Comparison of ENCODE assay signal across 18 cellular contexts in the genomic region with DNA sequence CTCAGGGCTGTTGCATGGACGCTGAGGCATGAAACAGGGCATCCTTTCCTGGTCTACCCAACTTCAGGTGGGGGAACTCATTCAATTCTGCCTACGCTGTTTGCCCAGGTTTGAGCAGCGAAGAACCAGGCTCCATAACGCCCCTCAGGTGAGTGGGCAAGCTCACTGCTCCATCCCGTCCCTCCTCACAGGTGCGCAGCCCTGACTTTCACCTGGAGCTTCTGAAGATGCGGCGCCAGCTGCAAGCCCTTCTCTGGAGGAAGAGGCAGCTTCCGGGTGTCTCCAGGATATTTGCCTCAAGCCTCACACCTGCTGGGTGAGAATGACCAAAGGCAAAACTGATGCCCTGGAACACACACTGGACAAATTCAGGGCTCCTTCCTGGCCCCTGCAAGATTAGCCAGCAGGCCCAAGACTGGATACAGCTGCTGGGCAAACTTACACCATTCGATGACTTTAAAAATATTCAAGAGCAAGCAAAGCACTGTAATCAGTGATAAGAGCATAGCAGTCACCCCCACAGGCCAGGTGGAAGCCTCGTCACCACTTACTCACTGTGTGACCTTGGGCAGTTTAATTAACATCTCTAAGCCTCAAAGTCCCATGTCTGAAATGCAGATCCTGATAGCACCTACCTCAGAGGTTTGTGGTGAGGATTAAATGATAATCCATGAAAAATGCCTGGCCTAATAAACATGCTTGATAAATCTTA.
DNase-seq lines count a peak whose midpoint lies in the region; ATAC-seq and TF ChIP-seq lines count a peak whose summit lies in the region.
"Had no signal": no experiment of that assay in that cellular context is flagged by ENCODE, and none has a peak within 500 bp of the region (broad histone marks: within the 10 kb centered on the region; RNA-seq: fewer than 3 reads in every experiment).

No MANE protein-coding gene starts in this region.

- H2AFZ ChIP-seq in smooth muscle cell (ENCODE audit: low read depth) (no peak overlapping the region), mammary epithelial cell (ENCODE audit: low read depth, low read length) (no peak overlapping the region)

- H3K27ac ChIP-seq in body of pancreas (peak overlapping the region in 2 of 4 donors; percentile 26 to 50), smooth muscle cell (ENCODE audit: low read depth) (no peak overlapping the region), mammary epithelial cell (ENCODE audit: insufficient read depth, low read depth, low read length) (no peak overlapping the region)
- H3K27ac ChIP-seq in naive thymus-derived CD4-positive, alpha-beta T cell (ENCODE audit: low read depth, low read length), result no peak overlapping the region

- CTCF ChIA-PET in naive thymus-derived CD4-positive, alpha-beta T cell (lab: Charles Lee), result no interaction called here
- CTCF ChIA-PET in mammary epithelial cell (lab: Charles Lee; ENCODE audit: low non-redundant PET), result no interaction called here

- no peak for TF ChIP-seq POLR2A in body of pancreas (IDR thresholded peaks at IDR 0.05)

- H3K4me1 Mint-ChIP-seq in natural killer cell, result peaks cover 8 to 13% of the 10 kb centered on the region in 2 donors
- H3K4me1 Mint-ChIP-seq in natural killer cell treated with Interleukin-12 subunit alpha and Interleukin-12 subunit beta and Interleukin-15 and Interleukin-18, amount 100 ng/mL, for 72 hours (ENCODE audit: low read depth in 2 of 2), result peaks cover 0 to 4% of the 10 kb centered on the region in 2 donors
- peaks cover 5 to 32% (median 11%) of the 10 kb centered on the region in 7 donors for H3K4me1 Mint-ChIP-seq in naive thymus-derived CD4-positive, alpha-beta T cell

- no peak overlapping the region for H3K4me3 ChIP-seq in body of pancreas
- H3K4me3 ChIP-seq in naive thymus-derived CD4-positive, alpha-beta T cell (ENCODE audit: low read length), result no peak overlapping the region
- no peak overlapping the region for H3K4me3 ChIP-seq in smooth muscle cell
- H3K4me3 ChIP-seq in mammary epithelial cell (replicated peaks in 1 of 3; ENCODE audit: insufficient read depth in 1 of 3, low read depth in 2 of 3, low read length in 3 of 3), result no peak overlapping the region

- H4K20me1 ChIP-seq in smooth muscle cell (ENCODE audit: low read depth) (no peaks in the 10 kb centered on the region), mammary epithelial cell (ENCODE audit: insufficient read depth, low read length) (no peaks in the 10 kb centered on the region)

- H3K27me3 ChIP-seq in body of pancreas (no peaks in the 10 kb centered on the region), smooth muscle cell (ENCODE audit: low read depth) (peaks cover 4% of the 10 kb centered on the region), mammary epithelial cell (ENCODE audit: insufficient read depth, low read length) (no peaks in the 10 kb centered on the region)
- no peaks in the 10 kb centered on the region for H3K27me3 ChIP-seq in naive thymus-derived CD4-positive, alpha-beta T cell (ENCODE audit: control insufficient read depth in 2 of 2, insufficient read depth in 2 of 2, low read length in 2 of 2)

- intact Hi-C loops in natural killer cell (cut with micrococcal nuclease) (no loop called here), body of pancreas (cut with DNase I) (no loop called here), mammary epithelial cell (cut with micrococcal nuclease) (no loop called here)
- intact Hi-C loops in naive thymus-derived CD4-positive, alpha-beta T cell (cut with micrococcal nuclease), result no loop called here

- no peaks in the 10 kb centered on the region for H3K9me3 Mint-ChIP-seq in natural killer cell
- no peaks in the 10 kb centered on the region for H3K9me3 Mint-ChIP-seq in natural killer cell treated with Interleukin-12 subunit alpha and Interleukin-12 subunit beta and Interleukin-15 and Interleukin-18, amount 100 ng/mL, for 72 hours
- H3K9me3 Mint-ChIP-seq in naive thymus-derived CD4-positive, alpha-beta T cell, result peaks cover 0 to 9% (median 4%) of the 10 kb centered on the region in 11 donors

- DNase-seq in natural killer cell (no peak), body of pancreas (no peak), smooth muscle cell (lab: John Stamatoyannopoulos, UW; ENCODE audit: unreplicated experiment) (no peak), mammary epithelial cell (no peak), left lobe of liver (ENCODE audit: low spot score) (no peak), NCI-H2227 (lab: John Stamatoyannopoulos, UW; ENCODE audit: unreplicated experiment) (no peak)
- no peak for DNase-seq in natural killer cell treated with Interleukin-12 subunit alpha and Interleukin-12 subunit beta and Interleukin-15 and Interleukin-18, amount 100 ng/mL, for 72 hours (ENCODE audit: low spot score)
- DNase-seq in naive thymus-derived CD4-positive, alpha-beta T cell, result no peak
- DNase-seq: C1 segment of cervical spinal cord, COR-L47, DMS153, H7, Kasumi-1, MM.1S, NCI-H1092 treated with DMSO at 0.1 percent for 48 hours, NCI-H226, RPMI8226, SIG-M5 had no signal

- H3K27ac Mint-ChIP-seq in natural killer cell, result peak overlapping the region; percentile 26 to 68
- no peak overlapping the region for H3K27ac Mint-ChIP-seq in natural killer cell treated with Interleukin-12 subunit alpha and Interleukin-12 subunit beta and Interleukin-15 and Interleukin-18, amount 100 ng/mL, for 72 hours
- H3K27ac Mint-ChIP-seq in naive thymus-derived CD4-positive, alpha-beta T cell, result peak overlapping the region in 6 of 9 donors; percentile 28 to 46 (median 34)

- H3K9ac ChIP-seq in smooth muscle cell (ENCODE audit: low read depth) (no peak overlapping the region), mammary epithelial cell (ENCODE audit: insufficient read depth, low read length) (no peak overlapping the region)

- H3F3A ChIP-seq in smooth muscle cell (ENCODE audit: low read depth), result no peaks in the 10 kb centered on the region

- H3K4me1 ChIP-seq in body of pancreas (peaks cover 5% of the 10 kb centered on the region), smooth muscle cell (ENCODE audit: low read depth) (no peaks in the 10 kb centered on the region), mammary epithelial cell (ENCODE audit: insufficient read depth, low read length) (no peaks in the 10 kb centered on the region)
- no peaks in the 10 kb centered on the region for H3K4me1 ChIP-seq in naive thymus-derived CD4-positive, alpha-beta T cell (ENCODE audit: control insufficient read depth in 2 of 2, insufficient read depth in 2 of 2, low read length in 2 of 2)

- POLR2A ChIA-PET in naive thymus-derived CD4-positive, alpha-beta T cell (lab: Charles Lee), result no interaction called here

- H3K4me3 Mint-ChIP-seq in natural killer cell, result no peak overlapping the region
- H3K4me3 Mint-ChIP-seq in natural killer cell treated with Interleukin-12 subunit alpha and Interleukin-12 subunit beta and Interleukin-15 and Interleukin-18, amount 100 ng/mL, for 72 hours, result no peak overlapping the region
- H3K4me3 Mint-ChIP-seq in naive thymus-derived CD4-positive, alpha-beta T cell, result no peak overlapping the region

- dilution Hi-C loops in mammary epithelial cell (cut with HindIII; ENCODE audit: low sequenced_read_pairs), result no loop called here

- no peaks in the 10 kb centered on the region for H3K9me3 ChIP-seq in body of pancreas
- no peaks in the 10 kb centered on the region for H3K9me3 ChIP-seq in naive thymus-derived CD4-positive, alpha-beta T cell (ENCODE audit: control insufficient read depth in 2 of 3, low read length in 3 of 3)
- no peaks in the 10 kb centered on the region for H3K9me3 ChIP-seq in smooth muscle cell (replicated peaks; ENCODE audit: low read depth)
- peaks cover 36% of the 10 kb centered on the region for H3K9me3 ChIP-seq in mammary epithelial cell (replicated peaks; ENCODE audit: insufficient read depth, low read length)

- H3K79me2 ChIP-seq in smooth muscle cell (ENCODE audit: low read depth) (no peaks in the 10 kb centered on the region), mammary epithelial cell (ENCODE audit: insufficient read depth, low read length) (no peaks in the 10 kb centered on the region)

- BruUV-seq in mammary epithelial cell (replicated peaks; lab: Mats Ljungman, UMichigan), result no TSS peak

- H3K4me2 ChIP-seq in smooth muscle cell (no peak overlapping the region), mammary epithelial cell (ENCODE audit: insufficient read depth, low read depth, low read length) (no peak overlapping the region)

- peaks cover 3 to 10% of the 10 kb centered on the region in 2 donors for H3K27me3 Mint-ChIP-seq in natural killer cell (ENCODE audit: low read depth in 2 of 2)
- H3K27me3 Mint-ChIP-seq in natural killer cell treated with Interleukin-12 subunit alpha and Interleukin-12 subunit beta and Interleukin-15 and Interleukin-18, amount 100 ng/mL, for 72 hours, result no peaks in the 10 kb centered on the region
- H3K27me3 Mint-ChIP-seq in naive thymus-derived CD4-positive, alpha-beta T cell, result peaks cover 0 to 12% (median 0%) of the 10 kb centered on the region in 5 donors

- TF ChIP-seq CTCF in natural killer cell (IDR thresholded peaks at IDR 0.05), result no peak
- no peak for TF ChIP-seq CTCF in body of pancreas (IDR thresholded peaks at IDR 0.05)
- TF ChIP-seq CTCF in smooth muscle cell (IDR thresholded peaks at IDR 0.05; ENCODE audit: borderline replicate concordance, insufficient read depth, poor library complexity, severe bottlenecking), result no peak
- TF ChIP-seq CTCF in mammary epithelial cell (conservative IDR thresholded peaks at IDR 0.05 in 1 of 2, IDR thresholded peaks at IDR 0.05 in 1 of 2; ENCODE audit: extremely low read depth in 1 of 2, insufficient read depth in 1 of 2, low read depth in 1 of 2, low read length in 2 of 2), result no peak

- H3K36me3 ChIP-seq in body of pancreas (replicated peaks in 1 of 2; ENCODE audit: insufficient read depth in 1 of 2, low read depth in 2 of 2) (no peaks in the 10 kb centered on the region), smooth muscle cell (ENCODE audit: low read depth) (no peaks in the 10 kb centered on the region), mammary epithelial cell (ENCODE audit: insufficient read depth, low read length) (no peaks in the 10 kb centered on the region)
- no peaks in the 10 kb centered on the region for H3K36me3 ChIP-seq in naive thymus-derived CD4-positive, alpha-beta T cell (ENCODE audit: control insufficient read depth in 2 of 3, insufficient read depth in 3 of 3, low read length in 3 of 3)

- ATAC-seq in natural killer cell (no peak), body of pancreas (peak; percentile 64), left lobe of liver (no peak)
- no peak for ATAC-seq in natural killer cell treated with Interleukin-12 subunit alpha and Interleukin-12 subunit beta and Interleukin-15 and Interleukin-18, amount 100 ng/mL, for 72 hours
- ATAC-seq in naive thymus-derived CD4-positive, alpha-beta T cell, result no peak

- in situ Hi-C loops in mammary epithelial cell (cut with MboI; ENCODE audit: low sequenced_read_pairs in 2 of 2), result no loop called here

- H3K36me3 Mint-ChIP-seq in natural killer cell, result no peaks in the 10 kb centered on the region
- no peaks in the 10 kb centered on the region for H3K36me3 Mint-ChIP-seq in natural killer cell treated with Interleukin-12 subunit alpha and Interleukin-12 subunit beta and Interleukin-15 and Interleukin-18, amount 100 ng/mL, for 72 hours
- peaks cover 0 to 6% (median 4%) of the 10 kb centered on the region in 5 donors for H3K36me3 Mint-ChIP-seq in naive thymus-derived CD4-positive, alpha-beta T cell

- WGBS in body of pancreas, 2 donors, result 68 to 69% methylated on average over 7 to 9 of the region's 11 CpGs
- 85% methylated on average over 11 of the region's 11 CpGs for WGBS in smooth muscle cell (ENCODE audit: low lambda C conversion rate)
- WGBS in mammary epithelial cell (ENCODE audit: low coverage, missing lambda C conversion rate), result 50% methylated on average over 8 of the region's 11 CpGs

Comparison
In these comparisons a context has a peak if more than half of its experiments do, and no peak if none do; other contexts are left out.
1. H3K27ac Mint-ChIP-seq: peak in natural killer cell (2 of 2) and naive thymus-derived CD4-positive, alpha-beta T cell (6 of 9); none in natural killer cell treated with Interleukin-12 subunit alpha and Interleukin-12 subunit beta and Interleukin-15 and Interleukin-18, amount 100 ng/mL, for 72 hours (0 of 2).